ENCODE assay signal across 23 cellular contexts in the genomic region with DNA sequence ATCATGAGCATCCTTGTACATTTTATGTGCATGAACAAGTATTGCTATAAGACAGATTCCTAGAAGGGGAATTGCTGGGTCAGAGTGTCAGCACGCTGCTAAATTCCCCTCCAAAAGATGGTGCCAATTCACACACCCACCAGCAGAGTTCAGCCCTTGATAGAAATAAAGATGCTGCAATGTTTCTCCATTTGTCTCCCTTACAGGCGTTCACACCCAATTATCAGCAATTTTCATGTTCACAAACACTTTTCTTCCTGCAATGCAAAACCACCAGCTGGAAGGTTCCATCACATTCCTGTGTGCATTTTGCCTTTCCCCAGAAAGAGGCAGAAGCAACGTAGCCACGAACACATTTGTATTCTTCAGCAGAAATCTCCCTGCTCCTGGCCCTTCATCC. TPM values are rescaled to one million over a fixed set of nuclear protein-coding genes. Genes with fewer than 3 reads are reported as not detected.
DNase-seq lines count a peak whose midpoint lies in the region; ATAC-seq, FAIRE-seq and TF ChIP-seq lines count a peak whose summit lies in the region.
"Had no signal": no experiment of that assay in that cellular context is flagged by ENCODE, and none has a peak within 500 bp of the region (broad histone marks: within the 10 kb centered on the region; RNA-seq: fewer than 3 reads in every experiment).

No MANE protein-coding gene starts in this region.

- intact Hi-C loops in spleen (cut with DNase I; ENCODE audit: low total_unique reads): no loop called here

- H3K36me3 Mint-ChIP-seq in activated naive CD4-positive, alpha-beta T cell treated with anti-CD3 and anti-CD28 coated beads, Interleukin-2, amount 50 U/mL, for 72 hours: peaks cover 11 to 13% of the 10 kb centered on the region in 2 donors

- H3K4me1 ChIP-seq in spleen: peaks cover 12 to 25% (median 22%) of the 10 kb centered on the region in 6 donors

- FAIRE-seq in D721Med (lab: Jason Lieb, UNC): no peak
- FAIRE-seq: frontal cortex, TTC549 had no signal

- no peak overlapping the region for H3K4me3 ChIP-seq in spleen

- DNase-seq in D721Med (ENCODE audit: insufficient read length, low spot score) (no peak), NCI-H146 (lab: John Stamatoyannopoulos, UW) (peak; percentile 32), SK-MEL-5 (ENCODE audit: low read depth, low spot score) (peak; percentile 10), midbrain (lab: John Stamatoyannopoulos, UW) (peak; percentile 4), spleen (no peak)
- DNase-seq in activated naive CD4-positive, alpha-beta T cell treated with anti-CD3 and anti-CD28 coated beads, Interleukin-2, amount 50 U/mL, for 72 hours (ENCODE audit: low spot score in 2 of 2): no peak
- DNase-seq in stimulated activated CD4-positive, alpha-beta T cell treated with anti-CD3 and anti-CD28 coated beads, Interleukin-2, amount 100 ng/mL, for 24 hours: no peak
- DNase-seq: activated CD4-positive, alpha-beta T cell treated with anti-CD3 and anti-CD28 coated beads for 4 hours; CD4-positive, alpha-beta T cell; dermis blood vessel endothelial cell; DMS79; KBM-7; MV-4-11; NCI-H2107; nephron progenitor cell; NK-92 treated with Interleukin-12 subunit alpha and Interleukin-12 subunit beta, amount 100 ng/mL, for 24 hours; stimulated activated CD8-positive, alpha-beta memory T cell treated with anti-CD3 and anti-CD28 coated beads, Interleukin-4, amount 100 ng/mL, for 48 hours; substantia nigra had no signal

- no peak overlapping the region for H3K27ac Mint-ChIP-seq in activated naive CD4-positive, alpha-beta T cell treated with anti-CD3 and anti-CD28 coated beads, Interleukin-2, amount 50 U/mL, for 72 hours
- H3K27ac Mint-ChIP-seq: activated T-helper 2 cell treated with anti-CD3 and anti-CD28 coated beads, Interferon-gamma antibody, Interleukin-2, Interleukin-4, amounts not matched to agents 10 μg/mL and 5 μg/mL and 100 μg/mL, durations not matched to agents 14 hours and 24 hours and 36 hours; CD4-positive, alpha-beta T cell; nephron progenitor cell had no signal

- H3K27ac ChIP-seq in spleen: no peak overlapping the region
- H3K27ac ChIP-seq: epithelial cell of prostate had no signal

- no peak for ATAC-seq in activated naive CD4-positive, alpha-beta T cell treated with anti-CD3 and anti-CD28 coated beads, Interleukin-2, amount 50 U/mL, for 72 hours
- no peak for ATAC-seq in esophagus mucosa

- no peaks in the 10 kb centered on the region for H3K36me3 ChIP-seq in spleen

- H3K9me3 ChIP-seq in spleen: peaks cover 0 to 9% (median 0%) of the 10 kb centered on the region in 8 donors

- TF ChIP-seq CTCF in D721Med (IDR thresholded peaks at IDR 0.05; ENCODE audit: insufficient read depth, missing control alignments) (peak; percentile 33), spleen (IDR thresholded peaks at IDR 0.05 in 8 of 11, conservative IDR thresholded peaks at IDR 0.05 in 3 of 11) (no peak)

- in situ Hi-C loops in SK-MEL-5 (cut with HindIII; ENCODE audit: low pct_unique_long_range_greater_than_20kb, low sequenced_read_pairs): no loop called here

- H3K27me3 ChIP-seq in spleen (replicated peaks in 1 of 7): peaks cover 0 to 7% (median 0%) of the 10 kb centered on the region in 7 donors

- TF ChIP-seq POLR2A in spleen (IDR thresholded peaks at IDR 0.05): no peak

- H3K9me3 Mint-ChIP-seq in activated naive CD4-positive, alpha-beta T cell treated with anti-CD3 and anti-CD28 coated beads, Interleukin-2, amount 50 U/mL, for 72 hours: peaks cover 0 to 4% of the 10 kb centered on the region in 2 donors
- H3K9me3 Mint-ChIP-seq: activated T-helper 2 cell treated with anti-CD3 and anti-CD28 coated beads, Interferon-gamma antibody, Interleukin-2, Interleukin-4, amounts not matched to agents 10 μg/mL and 5 μg/mL and 100 μg/mL, durations not matched to agents 14 hours and 24 hours and 36 hours; CD4-positive, alpha-beta T cell had no signal

- WGBS in spleen, 5 donors: 71 to 81% (median 74%) methylated on average over 4 of the region's 4 CpGs

RNA-seq across cellular contexts. Expression of gene TAMM41, which starts 3.3 kb away (rescaled TPM):
- total RNA-seq in SK-MEL-5 (2014; rRNA removed; shearing (Covaris generic)): 7.1 TPM in 2 replicates
- 11.2 and 11.9 TPM in 2 replicates for polyA plus RNA-seq in SK-MEL-5 (2015; cell fraction: cytosol; rRNA removed)
- 46.5 and 52.9 TPM in 2 replicates for polyA plus RNA-seq in SK-MEL-5 (2015; cell fraction: nucleus; rRNA removed)
- 10 to 100 TPM; 15.7 to 35.2 TPM for total RNA-seq in activated naive CD4-positive, alpha-beta T cell treated with anti-CD3 and anti-CD28 coated beads, Interleukin-2, amount 50 U/mL, for 72 hours
- total RNA-seq in spleen: 10 to 100 TPM; 12.9 to 33.9 (median 27.7) TPM
- polyA plus RNA-seq in spleen: 10 to 100 TPM; 10.4 to 15.5 (median 10.5) TPM
- 13.6 TPM for total RNA-seq in esophagus mucosa

Comparison
In these comparisons a context has a peak if more than half of its experiments do, and no peak if none do; other contexts are left out.
1. DNase-seq: peak in NCI-H146 (single experiment), SK-MEL-5 (single experiment) and midbrain (single experiment); none in D721Med (single experiment), activated naive CD4-positive, alpha-beta T cell treated with anti-CD3 and anti-CD28 coated beads, Interleukin-2, amount 50 U/mL, for 72 hours (0 of 2), spleen (single experiment) and stimulated activated CD4-positive, alpha-beta T cell treated with anti-CD3 and anti-CD28 coated beads, Interleukin-2, amount 100 ng/mL, for 24 hours (0 of 2).